1 cellular context compared by ENCODE assay signal in genomic region chr3:16048435-16049318, GRCh38.
A peak's percentile ranks its signal among the peaks of the same experiment; 100 is the strongest.
TF ChIP-seq lines count a peak whose summit lies in the region.

No MANE protein-coding gene starts in this region.

TF ChIP-seq in HepG2, 621 proteins besides CTCF, POLR2A, EP300 and RAD21 (continued from another document and continues in another):
- TF ChIP-seq HINFP (CRISPR knock-in tag; IDR thresholded peaks at IDR 0.05; ENCODE audit: low read depth) (no peak), ZKSCAN1 (IDR thresholded peaks at IDR 0.05; ENCODE audit: low read length) (peak; percentile 65; the same call in 1 of the 2 replicates), PBX2 (CRISPR knock-in tag; IDR thresholded peaks at IDR 0.05) (no peak), ZNF773 (CRISPR knock-in tag; IDR thresholded peaks at IDR 0.05; ENCODE audit: borderline replicate concordance) (no peak), ZFP36L1 (CRISPR knock-in tag; IDR thresholded peaks at IDR 0.05) (no peak), ZNF24 (IDR thresholded peaks at IDR 0.05) (peak; percentile 94), RBM39 (IDR thresholded peaks at IDR 0.05; ENCODE audit: low read depth, low read length, poor library complexity, severe bottlenecking) (no peak), GABPB1 (CRISPR knock-in tag; IDR thresholded peaks at IDR 0.05) (no peak), HOMEZ (CRISPR knock-in tag; IDR thresholded peaks at IDR 0.05; ENCODE audit: low read depth) (peak; percentile 55; the same call in 1 of the 2 replicates), ZNF580 (CRISPR knock-in tag; IDR thresholded peaks at IDR 0.05; ENCODE audit: borderline replicate concordance, low read depth) (no peak), ZNF33A (CRISPR knock-in tag; IDR thresholded peaks at IDR 0.05; ENCODE audit: borderline replicate concordance) (no peak), ZNF777 (CRISPR knock-in tag; IDR thresholded peaks at IDR 0.05) (no peak), ZNF614 (CRISPR knock-in tag; IDR thresholded peaks at IDR 0.05; ENCODE audit: borderline replicate concordance) (no peak), ATRX (CRISPR knock-in tag; IDR thresholded peaks at IDR 0.05; ENCODE audit: borderline replicate concordance) (no peak), NBN (conservative IDR thresholded peaks at IDR 0.05) (no peak), GTF3A (CRISPR knock-in tag; conservative IDR thresholded peaks at IDR 0.05) (no peak), ZXDC (CRISPR knock-in tag; IDR thresholded peaks at IDR 0.05) (no peak), SRY (CRISPR knock-in tag; IDR thresholded peaks at IDR 0.05) (no peak), SIX4 (CRISPR knock-in tag; IDR thresholded peaks at IDR 0.05) (no peak), ZNF383 (CRISPR knock-in tag; IDR thresholded peaks at IDR 0.05; ENCODE audit: borderline replicate concordance) (no peak), STAT6 (CRISPR knock-in tag; IDR thresholded peaks at IDR 0.05; ENCODE audit: borderline replicate concordance) (no peak), NKX3-1 (CRISPR knock-in tag; IDR thresholded peaks at IDR 0.05) (no peak), REL (CRISPR knock-in tag; conservative IDR thresholded peaks at IDR 0.05) (no peak), ZBTB4 (CRISPR knock-in tag; IDR thresholded peaks at IDR 0.05; ENCODE audit: borderline replicate concordance) (no peak), ZFP36L2 (CRISPR knock-in tag; IDR thresholded peaks at IDR 0.05) (no peak), TBP (CRISPR knock-in tag; IDR thresholded peaks at IDR 0.05) (no peak), CEBPB (IDR thresholded peaks at IDR 0.05; ENCODE audit: borderline replicate concordance, low read depth, low read length) (no peak)
- TF ChIP-seq, protein P1, sequence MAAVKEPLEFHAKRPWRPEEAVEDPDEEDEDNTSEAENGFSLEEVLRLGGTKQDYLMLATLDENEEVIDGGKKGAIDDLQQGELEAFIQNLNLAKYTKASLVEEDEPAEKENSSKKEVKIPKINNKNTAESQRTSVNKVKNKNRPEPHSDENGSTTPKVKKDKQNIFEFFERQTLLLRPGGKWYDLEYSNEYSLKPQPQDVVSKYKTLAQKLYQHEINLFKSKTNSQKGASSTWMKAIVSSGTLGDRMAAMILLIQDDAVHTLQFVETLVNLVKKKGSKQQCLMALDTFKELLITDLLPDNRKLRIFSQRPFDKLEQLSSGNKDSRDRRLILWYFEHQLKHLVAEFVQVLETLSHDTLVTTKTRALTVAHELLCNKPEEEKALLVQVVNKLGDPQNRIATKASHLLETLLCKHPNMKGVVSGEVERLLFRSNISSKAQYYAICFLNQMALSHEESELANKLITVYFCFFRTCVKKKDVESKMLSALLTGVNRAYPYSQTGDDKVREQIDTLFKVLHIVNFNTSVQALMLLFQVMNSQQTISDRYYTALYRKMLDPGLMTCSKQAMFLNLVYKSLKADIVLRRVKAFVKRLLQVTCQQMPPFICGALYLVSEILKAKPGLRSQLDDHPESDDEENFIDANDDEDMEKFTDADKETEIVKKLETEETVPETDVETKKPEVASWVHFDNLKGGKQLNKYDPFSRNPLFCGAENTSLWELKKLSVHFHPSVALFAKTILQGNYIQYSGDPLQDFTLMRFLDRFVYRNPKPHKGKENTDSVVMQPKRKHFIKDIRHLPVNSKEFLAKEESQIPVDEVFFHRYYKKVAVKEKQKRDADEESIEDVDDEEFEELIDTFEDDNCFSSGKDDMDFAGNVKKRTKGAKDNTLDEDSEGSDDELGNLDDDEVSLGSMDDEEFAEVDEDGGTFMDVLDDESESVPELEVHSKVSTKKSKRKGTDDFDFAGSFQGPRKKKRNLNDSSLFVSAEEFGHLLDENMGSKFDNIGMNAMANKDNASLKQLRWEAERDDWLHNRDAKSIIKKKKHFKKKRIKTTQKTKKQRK (IDR thresholded peaks at IDR 0.05; ENCODE audit: low read length) = no peak
- TF ChIP-seq, protein P2, sequence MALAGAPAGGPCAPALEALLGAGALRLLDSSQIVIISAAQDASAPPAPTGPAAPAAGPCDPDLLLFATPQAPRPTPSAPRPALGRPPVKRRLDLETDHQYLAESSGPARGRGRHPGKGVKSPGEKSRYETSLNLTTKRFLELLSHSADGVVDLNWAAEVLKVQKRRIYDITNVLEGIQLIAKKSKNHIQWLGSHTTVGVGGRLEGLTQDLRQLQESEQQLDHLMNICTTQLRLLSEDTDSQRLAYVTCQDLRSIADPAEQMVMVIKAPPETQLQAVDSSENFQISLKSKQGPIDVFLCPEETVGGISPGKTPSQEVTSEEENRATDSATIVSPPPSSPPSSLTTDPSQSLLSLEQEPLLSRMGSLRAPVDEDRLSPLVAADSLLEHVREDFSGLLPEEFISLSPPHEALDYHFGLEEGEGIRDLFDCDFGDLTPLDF (CRISPR knock-in tag; IDR thresholded peaks at IDR 0.05) = no peak
- TF ChIP-seq, protein P3, sequence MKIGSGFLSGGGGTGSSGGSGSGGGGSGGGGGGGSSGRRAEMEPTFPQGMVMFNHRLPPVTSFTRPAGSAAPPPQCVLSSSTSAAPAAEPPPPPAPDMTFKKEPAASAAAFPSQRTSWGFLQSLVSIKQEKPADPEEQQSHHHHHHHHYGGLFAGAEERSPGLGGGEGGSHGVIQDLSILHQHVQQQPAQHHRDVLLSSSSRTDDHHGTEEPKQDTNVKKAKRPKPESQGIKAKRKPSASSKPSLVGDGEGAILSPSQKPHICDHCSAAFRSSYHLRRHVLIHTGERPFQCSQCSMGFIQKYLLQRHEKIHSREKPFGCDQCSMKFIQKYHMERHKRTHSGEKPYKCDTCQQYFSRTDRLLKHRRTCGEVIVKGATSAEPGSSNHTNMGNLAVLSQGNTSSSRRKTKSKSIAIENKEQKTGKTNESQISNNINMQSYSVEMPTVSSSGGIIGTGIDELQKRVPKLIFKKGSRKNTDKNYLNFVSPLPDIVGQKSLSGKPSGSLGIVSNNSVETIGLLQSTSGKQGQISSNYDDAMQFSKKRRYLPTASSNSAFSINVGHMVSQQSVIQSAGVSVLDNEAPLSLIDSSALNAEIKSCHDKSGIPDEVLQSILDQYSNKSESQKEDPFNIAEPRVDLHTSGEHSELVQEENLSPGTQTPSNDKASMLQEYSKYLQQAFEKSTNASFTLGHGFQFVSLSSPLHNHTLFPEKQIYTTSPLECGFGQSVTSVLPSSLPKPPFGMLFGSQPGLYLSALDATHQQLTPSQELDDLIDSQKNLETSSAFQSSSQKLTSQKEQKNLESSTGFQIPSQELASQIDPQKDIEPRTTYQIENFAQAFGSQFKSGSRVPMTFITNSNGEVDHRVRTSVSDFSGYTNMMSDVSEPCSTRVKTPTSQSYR (CRISPR knock-in tag; IDR thresholded peaks at IDR 0.05; ENCODE audit: borderline replicate concordance) = no peak
- TF ChIP-seq, protein P4, sequence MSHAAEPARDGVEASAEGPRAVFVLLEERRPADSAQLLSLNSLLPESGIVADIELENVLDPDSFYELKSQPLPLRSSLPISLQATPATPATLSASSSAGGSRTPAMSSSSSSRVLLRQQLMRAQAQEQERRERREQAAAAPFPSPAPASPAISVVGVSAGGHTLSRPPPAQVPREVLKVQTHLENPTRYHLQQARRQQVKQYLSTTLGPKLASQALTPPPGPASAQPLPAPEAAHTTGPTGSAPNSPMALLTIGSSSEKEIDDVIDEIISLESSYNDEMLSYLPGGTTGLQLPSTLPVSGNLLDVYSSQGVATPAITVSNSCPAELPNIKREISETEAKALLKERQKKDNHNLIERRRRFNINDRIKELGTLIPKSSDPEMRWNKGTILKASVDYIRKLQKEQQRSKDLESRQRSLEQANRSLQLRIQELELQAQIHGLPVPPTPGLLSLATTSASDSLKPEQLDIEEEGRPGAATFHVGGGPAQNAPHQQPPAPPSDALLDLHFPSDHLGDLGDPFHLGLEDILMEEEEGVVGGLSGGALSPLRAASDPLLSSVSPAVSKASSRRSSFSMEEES (CRISPR knock-in tag; IDR thresholded peaks at IDR 0.05) = peak; percentile 25; the same call in 1 of the 2 replicates
